ENCODE assay signal across 1 cellular context in the genomic region with DNA sequence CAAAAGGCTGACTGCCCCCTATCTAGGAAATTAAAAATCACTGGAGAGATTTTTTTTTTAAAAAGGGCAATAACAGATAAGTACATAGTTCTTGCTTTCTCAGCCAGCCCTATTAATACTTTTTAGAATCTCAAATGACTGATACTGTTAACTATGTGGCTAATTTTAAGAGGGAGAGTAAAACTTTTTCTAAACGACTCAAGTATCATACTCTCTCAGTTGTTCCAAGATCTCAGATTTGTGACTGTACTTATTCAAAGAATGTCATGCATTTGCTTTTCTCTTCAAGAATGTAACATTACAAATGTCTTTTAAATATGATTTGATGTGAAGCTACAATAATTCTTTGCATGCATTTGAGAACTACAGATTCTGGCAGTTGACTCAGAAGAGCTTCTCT.
TF ChIP-seq lines count a peak whose summit lies in the region.

No MANE protein-coding gene starts in this region.

TF ChIP-seq in GM23338, 12 proteins besides CTCF, POLR2A, EP300 and RAD21 (continued from another document):
- TF ChIP-seq REST (IDR thresholded peaks at IDR 0.05; ENCODE audit: unreplicated experiment) (no peak), EZH2 (IDR thresholded peaks at IDR 0.05; ENCODE audit: low read depth, unreplicated experiment) (no peak), CREB1 (CRISPR knock-in tag; IDR thresholded peaks at IDR 0.05; ENCODE audit: low read depth) (no peak), ZNF114 (CRISPR knock-in tag; IDR thresholded peaks at IDR 0.05) (no peak), POLR2AphosphoS5 (IDR thresholded peaks at IDR 0.05; ENCODE audit: low read depth) (no peak), ZNF462 (CRISPR knock-in tag; IDR thresholded peaks at IDR 0.05) (no peak), NANOG (IDR thresholded peaks at IDR 0.05; ENCODE audit: borderline replicate concordance) (no peak), ZNF331 (CRISPR knock-in tag; IDR thresholded peaks at IDR 0.05; ENCODE audit: low read depth) (no peak)
TF ChIP-seq in GM23338: peak in this region for 0.
